ENCODE assay signal across 8 cellular contexts in the genomic region with DNA sequence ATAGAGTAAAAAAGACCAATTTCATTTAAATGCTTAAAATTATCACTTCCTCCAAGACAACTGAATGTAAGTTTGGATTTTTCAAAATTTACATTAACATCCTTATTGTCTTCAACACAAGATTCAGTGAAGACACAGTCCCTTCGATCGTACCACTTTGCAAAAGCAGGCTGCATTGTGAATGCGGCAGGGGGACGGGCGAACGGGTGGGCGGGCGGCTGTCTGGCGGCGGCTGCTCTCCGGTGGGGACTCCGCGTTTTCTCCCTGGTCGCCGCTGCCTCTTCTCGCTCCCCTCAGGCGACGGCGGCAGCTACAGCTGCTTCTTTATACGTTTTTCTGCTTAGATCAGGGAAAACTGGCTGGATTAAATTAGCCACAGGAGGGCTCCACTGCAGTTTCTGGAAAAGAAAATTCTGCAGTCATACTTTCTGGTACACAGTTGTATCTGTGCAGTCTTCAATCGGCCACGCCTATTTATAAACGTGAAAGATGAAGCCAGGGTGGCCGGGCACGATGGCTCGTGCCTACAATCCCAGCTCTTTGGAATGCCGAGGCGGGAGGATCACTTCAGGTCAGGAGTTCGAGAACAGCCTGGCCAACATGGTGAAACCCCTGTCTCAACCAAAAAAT. TPM values are rescaled to one million over a fixed set of nuclear protein-coding genes. Genes with fewer than 3 reads are reported as not detected.
DNase-seq lines count a peak whose midpoint lies in the region; ATAC-seq and TF ChIP-seq lines count a peak whose summit lies in the region.

No MANE protein-coding gene starts in this region.

- POLR2A ChIA-PET in OCI-LY7 (lab: Charles Lee), result interaction anchor here (1.3 kb wide), 1 partner anchor 19 kb away, joined by 3 read pairs; no protein-coding TSS in a partner anchor

- H3K9me3 ChIP-seq in OCI-LY7 (ENCODE audit: low read length) (no peaks in the 10 kb centered on the region), ascending aorta (no peaks in the 10 kb centered on the region)

- H3K79me2 ChIP-seq in OCI-LY7 (ENCODE audit: insufficient read depth, low read depth, low read length), result no peaks in the 10 kb centered on the region

- no peaks in the 10 kb centered on the region for H3K36me3 ChIP-seq in OCI-LY7 (ENCODE audit: insufficient read depth, low read length)
- no peaks in the 10 kb centered on the region for H3K36me3 ChIP-seq in ascending aorta

- H2AFZ ChIP-seq in OCI-LY7 (ENCODE audit: low read length), result no peak overlapping the region

- H3K4me2 ChIP-seq in OCI-LY7 (ENCODE audit: low read length), result no peak overlapping the region

- no peaks in the 10 kb centered on the region for H4K20me1 ChIP-seq in OCI-LY7 (ENCODE audit: insufficient read depth, low read length)

- no peaks in the 10 kb centered on the region for H3K9me2 ChIP-seq in OCI-LY7 (ENCODE audit: insufficient read depth, low read length)

- ATAC-seq in HG03039 (IDR thresholded peaks at IDR 0.05; ENCODE audit: unreplicated experiment), result no peak

- no peaks in the 10 kb centered on the region for H3K27me3 ChIP-seq in ascending aorta

- BruUV-seq in OCI-LY7 (replicated peaks; lab: Mats Ljungman, UMichigan), result no TSS peak

- DNase-seq in COLO668 (lab: John Stamatoyannopoulos, UW; ENCODE audit: unreplicated experiment), result peak; percentile 37
- peak; percentile 11 for DNase-seq in HS-27A (ENCODE audit: low read depth)
- DNase-seq in OCI-LY7 (ENCODE audit: low spot score), result no peak
- no peak for DNase-seq in ascending aorta (ENCODE audit: low spot score in 2 of 2)
- DNase-seq in hepatic stellate cell (ENCODE audit: low spot score), result peak; percentile 46
- peak; percentile 64 for DNase-seq in renal cortical epithelial cell (ENCODE audit: low read depth)
- no peak for DNase-seq in NCI-H128 (lab: John Stamatoyannopoulos, UW; ENCODE audit: unreplicated experiment)

- intact Hi-C loops in OCI-LY7 (cut with micrococcal nuclease; ENCODE audit: unreplicated experiment), result no loop called here
- intact Hi-C loops in ascending aorta (cut with DNase I), result no loop called here

- no peaks in the 10 kb centered on the region for H3K4me1 ChIP-seq in OCI-LY7 (ENCODE audit: insufficient read depth, low read length, poor library complexity, severe bottlenecking)
- H3K4me1 ChIP-seq in ascending aorta, result peaks cover 0 to 4% of the 10 kb centered on the region in 2 donors

- TF ChIP-seq CTCF in OCI-LY7 (conservative IDR thresholded peaks at IDR 0.05; ENCODE audit: low read length) (peak; percentile 54), ascending aorta (IDR thresholded peaks at IDR 0.05) (peak; percentile 2 to 51 (median 28))

- H3K27ac ChIP-seq in OCI-LY7 (ENCODE audit: low read depth, low read length, poor library complexity, severe bottlenecking), result no peak overlapping the region
- H3K27ac ChIP-seq in ascending aorta, result no peak overlapping the region

- CTCF ChIA-PET in OCI-LY7 (lab: Charles Lee; ENCODE audit: unreplicated experiment), result no interaction called here

- no peak overlapping the region for H3K4me3 ChIP-seq in OCI-LY7 (ENCODE audit: low read depth, low read length, poor library complexity, severe bottlenecking)
- peak overlapping the region; percentile 27 to 48 for H3K4me3 ChIP-seq in ascending aorta

RNA-seq across cellular contexts. Expression of a gene that starts 33.9 kb away (rescaled TPM):
- total RNA-seq in OCI-LY7 (2014; rRNA removed; shearing (Covaris generic)), result 11.8 and 14.6 TPM in 2 replicates
- 26.2 and 29.5 TPM in 2 replicates for total RNA-seq in OCI-LY7 (2022)
- 0.53 TPM for total RNA-seq in ascending aorta
- total RNA-seq in renal cortical epithelial cell, result 18.9 and 32.8 TPM in 2 replicates

Comparison
In these comparisons a context has a peak if more than half of its experiments do, and no peak if none do; other contexts are left out.
1. DNase-seq: peak in COLO668 (single experiment), HS-27A (single experiment), hepatic stellate cell (single experiment) and renal cortical epithelial cell (single experiment); none in OCI-LY7 (single experiment), ascending aorta (0 of 2) and NCI-H128 (single experiment).